Comparison of ENCODE assay signal across 1 cellular context in genomic region chr19:16671652-16672274, GRCh38.
TF ChIP-seq lines count a peak whose summit lies in the region.

No MANE protein-coding gene starts in this region.

TF ChIP-seq in IMR-90, 13 proteins besides CTCF, POLR2A, EP300 and RAD21 (continued from another document):
- TF ChIP-seq, protein P1, sequence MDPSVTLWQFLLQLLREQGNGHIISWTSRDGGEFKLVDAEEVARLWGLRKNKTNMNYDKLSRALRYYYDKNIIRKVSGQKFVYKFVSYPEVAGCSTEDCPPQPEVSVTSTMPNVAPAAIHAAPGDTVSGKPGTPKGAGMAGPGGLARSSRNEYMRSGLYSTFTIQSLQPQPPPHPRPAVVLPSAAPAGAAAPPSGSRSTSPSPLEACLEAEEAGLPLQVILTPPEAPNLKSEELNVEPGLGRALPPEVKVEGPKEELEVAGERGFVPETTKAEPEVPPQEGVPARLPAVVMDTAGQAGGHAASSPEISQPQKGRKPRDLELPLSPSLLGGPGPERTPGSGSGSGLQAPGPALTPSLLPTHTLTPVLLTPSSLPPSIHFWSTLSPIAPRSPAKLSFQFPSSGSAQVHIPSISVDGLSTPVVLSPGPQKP (IDR thresholded peaks at IDR 0.05; ENCODE audit: borderline replicate concordance, low read depth, low read length): no peak
- TF ChIP-seq RFX5 (IDR thresholded peaks at IDR 0.05; ENCODE audit: low read depth, low read length) (no peak), SMC3 (IDR thresholded peaks at IDR 0.05; ENCODE audit: low read depth, low read length) (no peak), FOS (IDR thresholded peaks at IDR 0.05; ENCODE audit: low read depth, low read length) (no peak), RCOR1 (IDR thresholded peaks at IDR 0.05; ENCODE audit: insufficient replicate concordance, low read length) (no peak), MAFK (IDR thresholded peaks at IDR 0.05; ENCODE audit: low read depth, low read length) (no peak), MXI1 (IDR thresholded peaks at IDR 0.05; ENCODE audit: borderline replicate concordance, low read depth, low read length) (no peak), CEBPB (IDR thresholded peaks at IDR 0.05; ENCODE audit: low read depth, low read length) (no peak), BHLHE40 (IDR thresholded peaks at IDR 0.05; ENCODE audit: low read depth, low read length) (no peak)
- TF ChIP-seq, protein P2, sequence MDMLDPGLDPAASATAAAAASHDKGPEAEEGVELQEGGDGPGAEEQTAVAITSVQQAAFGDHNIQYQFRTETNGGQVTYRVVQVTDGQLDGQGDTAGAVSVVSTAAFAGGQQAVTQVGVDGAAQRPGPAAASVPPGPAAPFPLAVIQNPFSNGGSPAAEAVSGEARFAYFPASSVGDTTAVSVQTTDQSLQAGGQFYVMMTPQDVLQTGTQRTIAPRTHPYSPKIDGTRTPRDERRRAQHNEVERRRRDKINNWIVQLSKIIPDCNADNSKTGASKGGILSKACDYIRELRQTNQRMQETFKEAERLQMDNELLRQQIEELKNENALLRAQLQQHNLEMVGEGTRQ (IDR thresholded peaks at IDR 0.05; ENCODE audit: low read depth, low read length): no peak
